Comparison of ENCODE assay signal across 14 cellular contexts in genomic region chr9:129548571-129549135, GRCh38.
A peak's percentile ranks its signal among the peaks of the same experiment; 100 is the strongest.
DNase-seq lines count a peak whose midpoint lies in the region; ATAC-seq, FAIRE-seq and TF ChIP-seq lines count a peak whose summit lies in the region.
"Had no signal": no experiment of that assay in that cellular context is flagged by ENCODE, and none has a peak within 500 bp of the region (broad histone marks: within the 10 kb centered on the region; RNA-seq: fewer than 3 reads in every experiment).

No MANE protein-coding gene starts in this region.

- H3K36me3 ChIP-seq in kidney (ENCODE audit: control insufficient read depth in 1 of 2, insufficient read depth in 2 of 2, low read length in 2 of 2) (no peaks in the 10 kb centered on the region), prostate gland (no peaks in the 10 kb centered on the region), aorta (ENCODE audit: control insufficient read depth in 1 of 2, insufficient read depth in 2 of 2, low read length in 1 of 2) (no peaks in the 10 kb centered on the region), small intestine (ENCODE audit: control insufficient read depth in 2 of 2, insufficient read depth in 2 of 2, low read length in 2 of 2) (no peaks in the 10 kb centered on the region)
- H3K36me3 ChIP-seq: cardiac muscle cell, pancreas had no signal

- FAIRE-seq in kidney (lab: Jason Lieb, UNC) (no peak), small intestine (lab: Jason Lieb, UNC) (no peak)
- FAIRE-seq: pancreas had no signal

- H3K27ac ChIP-seq in cingulate gyrus (ENCODE audit: low read depth, low read length) = peak overlapping the region; percentile 94
- peak overlapping the region; percentile 78 to 87 for H3K27ac ChIP-seq in kidney (ENCODE audit: low read depth in 2 of 2, low read length in 2 of 2)
- peak overlapping the region; percentile 67 to 78 for H3K27ac ChIP-seq in prostate gland
- H3K27ac ChIP-seq in aorta (ENCODE audit: low read depth in 1 of 2, low read length in 2 of 2) = peak overlapping the region; percentile 4 to 95
- peak overlapping the region in 1 of 2 donors; percentile 28 for H3K27ac ChIP-seq in small intestine (ENCODE audit: low read depth in 1 of 2, low read length in 1 of 2)
- H3K27ac ChIP-seq: cardiac muscle cell had no signal

- peaks cover 7 to 13% of the 10 kb centered on the region in 2 donors for H3K4me1 ChIP-seq in kidney (ENCODE audit: control insufficient read depth in 1 of 2, insufficient read depth in 1 of 2, low read depth in 1 of 2, low read length in 2 of 2)
- no peaks in the 10 kb centered on the region for H3K4me1 ChIP-seq in prostate gland (replicated peaks)
- H3K4me1 ChIP-seq in aorta (ENCODE audit: control insufficient read depth in 1 of 2, insufficient read depth in 2 of 2, low read length in 2 of 2) = no peaks in the 10 kb centered on the region
- H3K4me1 ChIP-seq in small intestine (ENCODE audit: control insufficient read depth in 2 of 2, insufficient read depth in 1 of 2, low read depth in 1 of 2, low read length in 1 of 2) = peaks cover 0 to 4% of the 10 kb centered on the region in 2 donors

- intact Hi-C loops in kidney (cut with DNase I) = no loop called here
- intact Hi-C loops in prostate gland (cut with DNase I) = no loop called here
- intact Hi-C loops in aorta (cut with DNase I) = loop anchor here (2.0 to 10.0 kb wide), 3 partner anchors 46 to 56 kb away; no protein-coding TSS in a partner anchor

- H3K4me3 ChIP-seq in kidney (ENCODE audit: low read length in 2 of 2) = no peak overlapping the region
- no peak overlapping the region for H3K4me3 ChIP-seq in prostate gland
- no peak overlapping the region for H3K4me3 ChIP-seq in aorta (ENCODE audit: low read length in 2 of 2)
- H3K4me3 ChIP-seq in small intestine (ENCODE audit: low read depth in 1 of 2, low read length in 2 of 2) = no peak overlapping the region
- H3K4me3 ChIP-seq: cardiac muscle cell, pancreas had no signal

- TF ChIP-seq CTCF in kidney (IDR thresholded peaks at IDR 0.05; ENCODE audit: borderline replicate concordance, extremely low read depth, insufficient read depth) (no peak), prostate gland (IDR thresholded peaks at IDR 0.05) (no peak), omental fat pad (IDR thresholded peaks at IDR 0.05) (no peak)

- DNase-seq in kidney (peak; percentile 90), prostate gland (ENCODE audit: low spot score) (no peak), aorta (peak; percentile 83 to 85), cerebellar cortex (ENCODE audit: low spot score) (no peak), small intestine (no peak), omental fat pad (ENCODE audit: low spot score) (no peak)
- DNase-seq: activated effector memory CD4-positive, alpha-beta T cell treated with Interleukin-2 at 50 U/mL for 16 hours; KBM-7; mammary epithelial cell; NCI-H1436; pancreas; stimulated activated CD4-positive, alpha-beta T cell treated with anti-CD3 and anti-CD28 coated beads, Interleukin-1b, Interleukin-23, amount 100 ng/mL, for 48 hours had no signal

- TF ChIP-seq POLR2A in prostate gland (IDR thresholded peaks at IDR 0.05) = no peak

- WGBS in prostate gland = 66% methylated on average over 11 of the region's 11 CpGs
- WGBS in aorta, 2 donors = 27 to 29% methylated on average over 11 of the region's 11 CpGs
- WGBS in small intestine, 3 donors = 64 to 83% (median 79%) methylated on average over 11 of the region's 11 CpGs

- peak overlapping the region in 1 of 2 donors; percentile 81 for H3K9ac ChIP-seq in kidney (ENCODE audit: low read length in 2 of 2)

- H3K27me3 ChIP-seq in prostate gland (replicated peaks; ENCODE audit: insufficient read depth) (no peaks in the 10 kb centered on the region), aorta (ENCODE audit: control insufficient read depth in 1 of 2, insufficient read depth in 2 of 2, low read length in 1 of 2) (no peaks in the 10 kb centered on the region), small intestine (ENCODE audit: control insufficient read depth in 2 of 2, insufficient read depth in 2 of 2, low read length in 2 of 2) (peaks cover 3 to 4% of the 10 kb centered on the region in 2 donors)
- H3K27me3 ChIP-seq: cardiac muscle cell, pancreas had no signal

- H3K9me3 ChIP-seq in kidney (ENCODE audit: control insufficient read depth in 1 of 2, low read length in 2 of 2) (no peaks in the 10 kb centered on the region), prostate gland (no peaks in the 10 kb centered on the region), aorta (ENCODE audit: control insufficient read depth, low read length) (no peaks in the 10 kb centered on the region), small intestine (ENCODE audit: control insufficient read depth, low read depth) (no peaks in the 10 kb centered on the region)
- H3K9me3 ChIP-seq: pancreas had no signal

- ATAC-seq in aorta (ENCODE audit: low FRiP score) = peak; percentile 51
- ATAC-seq in omental fat pad (ENCODE audit: low FRiP score) = no peak

Comparison
In these comparisons a context has a peak if more than half of its experiments do, and no peak if none do; other contexts are left out.
1. DNase-seq: peak in kidney (single experiment) and aorta (2 of 2); none in prostate gland (single experiment), cerebellar cortex (single experiment), small intestine (single experiment) and omental fat pad (single experiment).
2. intact Hi-C loops: an anchor here in aorta (2.0 to 10.0 kb wide); none called in kidney and prostate gland.